Comparison of ENCODE assay signal across 21 cellular contexts in genomic region chr13:43232144-43232840, GRCh38.
"Had no signal": no experiment of that assay in that cellular context is flagged by ENCODE, and none has a peak within 500 bp of the region (broad histone marks: within the 10 kb centered on the region; RNA-seq: fewer than 3 reads in every experiment).

No MANE protein-coding gene starts in this region.

- H3K27ac ChIP-seq: colonic mucosa, transverse colon, uterus, WERI-Rb-1 had no signal

- ATAC-seq: activated naive CD4-positive, alpha-beta T cell treated with anti-CD3 and anti-CD28 coated beads, Interleukin-2, amount 50 U/mL, for 72 hours; left lobe of liver; natural killer cell had no signal

- H3K36me3 Mint-ChIP-seq: activated naive CD4-positive, alpha-beta T cell treated with anti-CD3 and anti-CD28 coated beads, Interleukin-2, amount 50 U/mL, for 72 hours; natural killer cell had no signal

- H3K4me3 ChIP-seq: colonic mucosa, lung, transverse colon, uterus had no signal

- DNase-seq: activated CD4-positive, alpha-beta T cell treated with anti-CD3 and anti-CD28 coated beads for 1 hour; activated CD4-positive, alpha-beta T cell treated with anti-CD3 and anti-CD28 coated beads, Interleukin-2, amount 50 U/mL, for 48 hours; activated gamma-delta T cell treated with Interleukin-2 at 50 U/mL for 16 hours; colonic mucosa; erythroblast; foreskin melanocyte; kidney; natural killer cell; posterior cingulate gyrus; stimulated activated CD4-positive, alpha-beta T cell treated with anti-CD3 and anti-CD28 coated beads, Interleukin-12 subunit alpha, Interleukin-12 subunit beta, amount 100 ng/mL, for 4 hours; stimulated activated CD4-positive, alpha-beta T cell treated with anti-CD3 and anti-CD28 coated beads, Interleukin-1b, Interleukin-23, amount 100 ng/mL, for 48 hours; stimulated activated CD8-positive, alpha-beta memory T cell treated with anti-CD3 and anti-CD28 coated beads, Interleukin-4, amount 100 ng/mL, for 48 hours; stimulated activated naive CD4-positive, alpha-beta T cell; transverse colon; uterus; WERI-Rb-1 had no signal

- H3K36me3 ChIP-seq: colonic mucosa, transverse colon, uterus, WERI-Rb-1 had no signal

- H3K27me3 ChIP-seq: colonic mucosa, transverse colon, uterus had no signal

- H3K9me3 ChIP-seq: colonic mucosa, transverse colon, uterus had no signal

- H3K27ac Mint-ChIP-seq: activated naive CD4-positive, alpha-beta T cell treated with anti-CD3 and anti-CD28 coated beads, Interleukin-2, amount 50 U/mL, for 72 hours; brain; natural killer cell had no signal

- H3K4me3 Mint-ChIP-seq: brain; central memory CD8-positive, alpha-beta T cell; natural killer cell had no signal

- H3K4me1 ChIP-seq: colonic mucosa, transverse colon had no signal

- H3K4me1 Mint-ChIP-seq: central memory CD8-positive, alpha-beta T cell; natural killer cell had no signal

- H3K9me3 Mint-ChIP-seq: activated naive CD4-positive, alpha-beta T cell treated with anti-CD3 and anti-CD28 coated beads, Interleukin-2, amount 50 U/mL, for 72 hours; central memory CD8-positive, alpha-beta T cell; natural killer cell had no signal
